In the genomic region with DNA sequence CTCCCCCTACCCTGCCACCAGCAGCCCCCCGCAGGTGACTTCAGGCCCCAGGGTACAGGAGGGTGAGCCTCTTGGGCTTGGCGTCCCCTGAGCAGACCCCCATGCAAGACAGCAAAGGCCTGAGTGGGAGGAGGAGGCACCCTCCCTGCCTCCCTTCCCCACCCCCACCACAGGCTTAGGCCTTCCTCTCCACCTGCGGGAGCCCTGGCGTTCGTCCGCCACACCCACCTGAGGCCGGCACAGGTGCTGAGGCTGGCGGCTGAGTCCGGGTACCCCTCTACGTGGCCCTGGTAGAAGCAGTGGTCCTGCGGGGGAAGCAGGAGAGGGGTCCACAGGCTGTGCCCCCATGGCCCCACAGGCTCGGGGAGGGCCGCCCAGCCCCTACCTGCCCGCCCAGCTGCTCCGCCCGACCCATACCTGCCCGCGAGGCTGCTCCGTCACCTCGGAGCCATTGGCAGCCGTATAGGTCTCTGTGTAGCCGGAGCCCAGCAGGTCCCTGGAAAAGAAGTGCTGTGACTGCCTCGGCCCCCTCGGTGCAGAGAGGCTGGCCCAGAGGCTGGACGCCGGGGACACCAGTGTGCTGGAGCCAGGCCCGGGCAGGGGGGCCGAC, we compare ENCODE assay signal across 23 cellular contexts. TPM values are rescaled to one million over a fixed set of nuclear protein-coding genes. Genes with fewer than 3 reads are reported as not detected.
A peak's percentile ranks its signal among the peaks of the same experiment; 100 is the strongest.
DNase-seq lines count a peak whose midpoint lies in the region; ATAC-seq and FAIRE-seq lines count a peak whose summit lies in the region.
"Had no signal": no experiment of that assay in that cellular context is flagged by ENCODE, and none has a peak within 500 bp of the region (broad histone marks: within the 10 kb centered on the region; RNA-seq: fewer than 3 reads in every experiment).

No MANE protein-coding gene starts in this region.

- FAIRE-seq in small intestine (lab: Jason Lieb, UNC) = no peak
- FAIRE-seq: GM12891, GM18507, HepG2 had no signal

- H3K27me3 ChIP-seq in CD4-positive, CD25-positive, alpha-beta regulatory T cell (ENCODE audit: control insufficient read depth, insufficient read depth, low read length) = no peaks in the 10 kb centered on the region
- H3K27me3 ChIP-seq in effector memory CD4-positive, alpha-beta T cell (replicated peaks; ENCODE audit: control insufficient read depth, insufficient read depth, low read length, poor library complexity, severe bottlenecking) = no peaks in the 10 kb centered on the region
- H3K27me3 ChIP-seq in small intestine (ENCODE audit: control insufficient read depth in 2 of 2, insufficient read depth in 2 of 2, low read length in 2 of 2) = peaks cover 0 to 4% of the 10 kb centered on the region in 2 donors
- H3K27me3 ChIP-seq: SJCRH30 had no signal

- peaks cover 19% of the 10 kb centered on the region for H3K36me3 ChIP-seq in CD4-positive, CD25-positive, alpha-beta regulatory T cell (ENCODE audit: control insufficient read depth, insufficient read depth, low read length)
- H3K36me3 ChIP-seq in effector memory CD4-positive, alpha-beta T cell (ENCODE audit: control insufficient read depth, insufficient read depth, low read length) = peaks cover 52% of the 10 kb centered on the region
- H3K36me3 ChIP-seq in small intestine (ENCODE audit: control insufficient read depth in 2 of 2, insufficient read depth in 2 of 2, low read length in 2 of 2) = no peaks in the 10 kb centered on the region
- H3K36me3 ChIP-seq: SJCRH30 had no signal

- no peak overlapping the region for H3K4me3 ChIP-seq in CD4-positive, CD25-positive, alpha-beta regulatory T cell (ENCODE audit: low read depth, low read length)
- H3K4me3 ChIP-seq in effector memory CD4-positive, alpha-beta T cell (ENCODE audit: insufficient read depth, low read depth, low read length, poor library complexity, severe bottlenecking) = no peak overlapping the region
- no peak overlapping the region for H3K4me3 ChIP-seq in small intestine (ENCODE audit: low read depth in 1 of 2, low read length in 2 of 2)
- H3K4me3 ChIP-seq: SJCRH30 had no signal

- DNase-seq in CD4-positive, CD25-positive, alpha-beta regulatory T cell = no peak
- DNase-seq in effector memory CD4-positive, alpha-beta T cell = no peak
- no peak for DNase-seq in naive B cell
- DNase-seq in kidney tubule cell (ENCODE audit: low spot score) = no peak
- no peak for DNase-seq in small intestine
- DNase-seq in NCI-H345 (lab: John Stamatoyannopoulos, UW) = no peak
- DNase-seq in stimulated activated CD4-positive, alpha-beta T cell treated with anti-CD3 and anti-CD28 coated beads, Interleukin-1b, Interleukin-23, amount 100 ng/mL, for 48 hours = no peak
- DNase-seq: C1 segment of cervical spinal cord, COR-L47, DMS 273 treated with DMSO at 0.1 percent for 48 hours, GF-D8, H7, NCI-H1417 treated with DMSO at 0.1 percent for 48 hours, NCI-H187 treated with DMSO at 0.1 percent for 48 hours, SJCRH30 had no signal

- H3K36me3 Mint-ChIP-seq in CD4-positive, CD25-positive, alpha-beta regulatory T cell = no peaks in the 10 kb centered on the region
- H3K36me3 Mint-ChIP-seq in IgD-negative memory B cell = no peaks in the 10 kb centered on the region
- H3K36me3 Mint-ChIP-seq in naive B cell = no peaks in the 10 kb centered on the region

- no peaks in the 10 kb centered on the region for H3K9me3 ChIP-seq in CD4-positive, CD25-positive, alpha-beta regulatory T cell (ENCODE audit: control insufficient read depth in 2 of 2, low read length in 2 of 2)
- no peaks in the 10 kb centered on the region for H3K9me3 ChIP-seq in effector memory CD4-positive, alpha-beta T cell (ENCODE audit: control insufficient read depth, low read length)
- no peaks in the 10 kb centered on the region for H3K9me3 ChIP-seq in small intestine (ENCODE audit: control insufficient read depth, low read depth)
- H3K9me3 ChIP-seq: SJCRH30 had no signal

- H3K9me3 Mint-ChIP-seq in CD4-positive, CD25-positive, alpha-beta regulatory T cell = no peaks in the 10 kb centered on the region
- H3K9me3 Mint-ChIP-seq in IgD-negative memory B cell = no peaks in the 10 kb centered on the region
- no peaks in the 10 kb centered on the region for H3K9me3 Mint-ChIP-seq in naive B cell

- H3K27me3 Mint-ChIP-seq in CD4-positive, CD25-positive, alpha-beta regulatory T cell = no peaks in the 10 kb centered on the region
- H3K27me3 Mint-ChIP-seq in IgD-negative memory B cell (peaks cover 2% of the 10 kb centered on the region), naive B cell (no peaks in the 10 kb centered on the region)

- no peak overlapping the region for H3K4me3 Mint-ChIP-seq in CD4-positive, CD25-positive, alpha-beta regulatory T cell
- H3K4me3 Mint-ChIP-seq in IgD-negative memory B cell (peak overlapping the region in 1 of 4 donors; percentile 12), naive B cell (peak overlapping the region in 2 of 8 donors; percentile 51 to 75)

- no peak for ATAC-seq in CD4-positive, CD25-positive, alpha-beta regulatory T cell (ENCODE audit: low read depth in 2 of 2)
- no peak for ATAC-seq in naive B cell (ENCODE audit: low read depth in 2 of 2)
- ATAC-seq: HepG2, Panc1 had no signal

- peak overlapping the region; percentile 95 for H3K27ac ChIP-seq in CD4-positive, CD25-positive, alpha-beta regulatory T cell (ENCODE audit: insufficient read depth, low read length, poor library complexity, severe bottlenecking)
- H3K27ac ChIP-seq in effector memory CD4-positive, alpha-beta T cell (ENCODE audit: insufficient read depth, low read length, poor library complexity, severe bottlenecking) = peak overlapping the region; percentile 63
- H3K27ac ChIP-seq in small intestine (ENCODE audit: low read depth in 1 of 2, low read length in 1 of 2) = no peak overlapping the region
- H3K27ac ChIP-seq: SJCRH30 had no signal

- WGBS in small intestine, 3 donors = 30 to 78% (median 39%) methylated on average over 26 to 28 of the region's 28 CpGs

- peaks cover 0 to 30% (median 9%) of the 10 kb centered on the region in 4 donors for H3K4me1 Mint-ChIP-seq in CD4-positive, CD25-positive, alpha-beta regulatory T cell
- H3K4me1 Mint-ChIP-seq in IgD-negative memory B cell (peaks cover 10 to 13% (median 11%) of the 10 kb centered on the region in 3 donors), naive B cell (peaks cover 13 to 31% (median 18%) of the 10 kb centered on the region in 3 donors)

- H3K4me1 ChIP-seq in CD4-positive, CD25-positive, alpha-beta regulatory T cell (ENCODE audit: control insufficient read depth, insufficient read depth, low read length, poor library complexity, severe bottlenecking) = peaks cover 47% of the 10 kb centered on the region
- peaks cover 44% of the 10 kb centered on the region for H3K4me1 ChIP-seq in effector memory CD4-positive, alpha-beta T cell (ENCODE audit: control insufficient read depth, insufficient read depth, low read length, poor library complexity, severe bottlenecking)
- H3K4me1 ChIP-seq in small intestine (ENCODE audit: control insufficient read depth in 2 of 2, insufficient read depth in 1 of 2, low read depth in 1 of 2, low read length in 1 of 2) = peaks cover 0 to 2% of the 10 kb centered on the region in 2 donors
- H3K4me1 ChIP-seq: SJCRH30 had no signal

- H3K27ac Mint-ChIP-seq in CD4-positive, CD25-positive, alpha-beta regulatory T cell = no peak overlapping the region
- H3K27ac Mint-ChIP-seq in IgD-negative memory B cell = peak overlapping the region in 2 of 3 donors; percentile 7 to 73
- peak overlapping the region in 4 of 6 donors; percentile 21 to 96 (median 72) for H3K27ac Mint-ChIP-seq in naive B cell

RNA-seq across cellular contexts. Expression of gene ADAM8, which starts 3.0 kb away (rescaled TPM):
- 148 TPM for total RNA-seq in CD4-positive, CD25-positive, alpha-beta regulatory T cell
- 10 to 100 TPM; 33.4 to 62.6 (median 49.8) TPM for polyA plus RNA-seq in CD4-positive, CD25-positive, alpha-beta regulatory T cell
- polyA plus RNA-seq in IgD-negative memory B cell = 70.9 TPM
- 10 to 100 TPM; 30.0 to 56.1 (median 34.6) TPM for polyA plus RNA-seq in naive B cell (ENCODE audit: low read depth in 6 of 6)
- 1 to 10 TPM in 2 of 3 donors, under 1 TPM in 1; 0.67 to 2.5 (median 1.6) TPM for polyA plus RNA-seq in small intestine

RNA-seq across cellular contexts. Expression of gene TUBGCP2, which starts 35.0 kb away (rescaled TPM):
- total RNA-seq in CD4-positive, CD25-positive, alpha-beta regulatory T cell = 73.8 TPM
- 10 to 100 TPM; 23.5 to 31.8 (median 28.1) TPM for polyA plus RNA-seq in CD4-positive, CD25-positive, alpha-beta regulatory T cell
- polyA plus RNA-seq in IgD-negative memory B cell (32.1 TPM), naive B cell (ENCODE audit: low read depth in 6 of 6) (10 to 100 TPM; 19.6 to 36.2 (median 25.9) TPM), small intestine (100 to 1,000 TPM in 2 of 3 donors, 10 to 100 TPM in 1; 43.1 to 173 (median 126) TPM)

RNA-seq across cellular contexts. Expression of gene ZNF511, which starts 35.1 kb away (rescaled TPM):
- 29.1 TPM for total RNA-seq in CD4-positive, CD25-positive, alpha-beta regulatory T cell
- 10 to 100 TPM; 67.5 to 96.4 (median 78.7) TPM for polyA plus RNA-seq in CD4-positive, CD25-positive, alpha-beta regulatory T cell
- polyA plus RNA-seq in IgD-negative memory B cell (107 TPM), naive B cell (ENCODE audit: low read depth in 6 of 6) (10 to 100 TPM; 60.6 to 86.0 (median 75.6) TPM), small intestine (10 to 100 TPM; 43.8 to 61.5 (median 53.9) TPM)

RNA-seq across cellular contexts. Expression of gene VENTX, which starts 36.0 kb away (rescaled TPM):
- total RNA-seq in CD4-positive, CD25-positive, alpha-beta regulatory T cell = not detected
- not detected for polyA plus RNA-seq in CD4-positive, CD25-positive, alpha-beta regulatory T cell
- polyA plus RNA-seq in IgD-negative memory B cell (not detected), naive B cell (ENCODE audit: low read depth in 6 of 6) (under 1 TPM in 5 of 6 donors, not detected in 1; 0.12 to 0.23 (median 0.16) TPM), small intestine (under 1 TPM in 1 of 3 donors, not detected in 2; 0.19 TPM)
- total RNA-seq: A673, Daoy, HepG2, M059J had no signal
- polyA plus RNA-seq: HepG2 had no signal

RNA-seq across cellular contexts. Expression of gene UTF1, which starts 43.6 kb away (rescaled TPM):
- not detected for total RNA-seq in CD4-positive, CD25-positive, alpha-beta regulatory T cell
- polyA plus RNA-seq in CD4-positive, CD25-positive, alpha-beta regulatory T cell = not detected
- polyA plus RNA-seq in IgD-negative memory B cell (not detected), naive B cell (ENCODE audit: low read depth in 6 of 6) (under 1 TPM in 5 of 6 donors, not detected in 1; 0.23 to 0.61 (median 0.27) TPM), small intestine (not detected)
- total RNA-seq: A673, Daoy, HepG2, M059J, SJCRH30 had no signal
- polyA plus RNA-seq: HepG2 had no signal

Comparison
In these comparisons a context has a peak if more than half of its experiments do, and no peak if none do; other contexts are left out.
1. H3K27ac ChIP-seq: peak in CD4-positive, CD25-positive, alpha-beta regulatory T cell (single experiment) and effector memory CD4-positive, alpha-beta T cell (single experiment); none in small intestine (0 of 2).
2. H3K27ac Mint-ChIP-seq: peak in IgD-negative memory B cell (2 of 3) and naive B cell (4 of 6); none in CD4-positive, CD25-positive, alpha-beta regulatory T cell (0 of 3).
3. RNA of gene ADAM8, which starts 3.0 kb away (polyA plus RNA-seq): 70.9 TPM in IgD-negative memory B cell (single experiment), 33.4 to 62.6 TPM in CD4-positive, CD25-positive, alpha-beta regulatory T cell and 30.0 to 56.1 TPM in naive B cell; 0.67 to 2.5 TPM in small intestine; every median in the first group is over 4 times any median in the second.